ENCODE assay signal across 12 cellular contexts in genomic region chr3:99868438-99868723, GRCh38. TPM values are rescaled to one million over a fixed set of nuclear protein-coding genes. Genes with fewer than 3 reads are reported as not detected.
DNase-seq lines count a peak whose midpoint lies in the region; ATAC-seq and TF ChIP-seq lines count a peak whose summit lies in the region.
"Had no signal": no experiment of that assay in that cellular context is flagged by ENCODE, and none has a peak within 500 bp of the region (broad histone marks: within the 10 kb centered on the region; RNA-seq: fewer than 3 reads in every experiment).

No MANE protein-coding gene starts in this region.

- intact Hi-C loops in activated CD4-positive, alpha-beta T cell treated with anti-CD3 and anti-CD28 coated beads, Interleukin-2, amount 10 ng/mL, durations not matched to agents 24 days and 14 days (cut with micrococcal nuclease): loop anchor here (5.0 kb wide), 2 partner anchors 36 to 204 kb away; no protein-coding TSS in a partner anchor

- no peaks in the 10 kb centered on the region for H3K27me3 ChIP-seq in thoracic aorta (replicated peaks; ENCODE audit: insufficient read depth)

- peaks cover 10% of the 10 kb centered on the region for H3K36me3 ChIP-seq in thoracic aorta

- H3K9me3 ChIP-seq in thoracic aorta: no peaks in the 10 kb centered on the region

- H3K27ac ChIP-seq in thoracic aorta: peak overlapping the region; percentile 98 to 99

- H3K4me3 ChIP-seq in thoracic aorta: peak overlapping the region; percentile 96

- H3K4me3 Mint-ChIP-seq in activated CD4-positive, alpha-beta T cell treated with anti-CD3 and anti-CD28 coated beads, Interleukin-2, amount 10 ng/mL, durations not matched to agents 24 days and 14 days: peak overlapping the region; percentile 71
- H3K4me3 Mint-ChIP-seq: immature natural killer cell, nephron had no signal

- H3K4me1 Mint-ChIP-seq in activated CD4-positive, alpha-beta T cell treated with anti-CD3 and anti-CD28 coated beads, Interleukin-2, amount 10 ng/mL, durations not matched to agents 24 days and 14 days: peaks cover 72% of the 10 kb centered on the region

- peaks cover 21% of the 10 kb centered on the region for H3K36me3 Mint-ChIP-seq in activated CD4-positive, alpha-beta T cell treated with anti-CD3 and anti-CD28 coated beads, Interleukin-2, amount 10 ng/mL, durations not matched to agents 24 days and 14 days (ENCODE audit: low read depth)
- H3K36me3 Mint-ChIP-seq: immature natural killer cell had no signal

- TF ChIP-seq CTCF in thoracic aorta (IDR thresholded peaks at IDR 0.05): no peak

- peaks cover 45 to 79% of the 10 kb centered on the region in 2 donors for H3K4me1 ChIP-seq in thoracic aorta (ENCODE audit: control insufficient read depth in 1 of 2, low read depth in 2 of 2)

- peak overlapping the region; percentile 27 for H3K27ac Mint-ChIP-seq in activated CD4-positive, alpha-beta T cell treated with anti-CD3 and anti-CD28 coated beads, Interleukin-2, amount 10 ng/mL, durations not matched to agents 24 days and 14 days
- H3K27ac Mint-ChIP-seq: immature natural killer cell had no signal

- no peaks in the 10 kb centered on the region for H3K9me3 Mint-ChIP-seq in activated CD4-positive, alpha-beta T cell treated with anti-CD3 and anti-CD28 coated beads, Interleukin-2, amount 10 ng/mL, durations not matched to agents 24 days and 14 days
- H3K9me3 Mint-ChIP-seq: immature natural killer cell, nephron had no signal

- ATAC-seq in thoracic aorta (ENCODE audit: insufficient number of reproducible peaks, low FRiP score, low read depth): no peak
- ATAC-seq in GM18502 (IDR thresholded peaks at IDR 0.05; ENCODE audit: poor library complexity, unreplicated experiment): no peak

- no peak for DNase-seq in activated CD4-positive, alpha-beta T cell treated with anti-CD3 and anti-CD28 coated beads, Interleukin-2, amount 10 ng/mL, durations not matched to agents 24 days and 14 days
- no peak for DNase-seq in activated CD4-positive, alpha-beta T cell treated with anti-CD3 and anti-CD28 coated beads, Interleukin-2, amount 50 U/mL, for 1 hour
- DNase-seq in NCI-H524 treated with DMSO at 0.1 percent for 48 hours (lab: John Stamatoyannopoulos, UW) (peak; percentile 4), thoracic aorta (ENCODE audit: low spot score) (no peak), T1000 (lab: John Stamatoyannopoulos, UW) (no peak)
- DNase-seq in effector CD4-positive, alpha-beta T cell: peak; percentile 3
- DNase-seq in activated CD8-positive, alpha-beta memory T cell treated with anti-CD3 and anti-CD28 coated beads, Interleukin-2, amount 50 U/mL, for 48 hours: no peak
- DNase-seq: AML-193; immature natural killer cell; NK-92 treated with Interleukin-12 subunit alpha and Interleukin-12 subunit beta, amount 100 ng/mL, for 24 hours had no signal

- H3K27me3 Mint-ChIP-seq in activated CD4-positive, alpha-beta T cell treated with anti-CD3 and anti-CD28 coated beads, Interleukin-2, amount 10 ng/mL, durations not matched to agents 24 days and 14 days: peaks cover 2% of the 10 kb centered on the region

RNA-seq across cellular contexts. Expression of gene CMSS1, which starts 50.7 kb away (rescaled TPM):
- 117 and 126 TPM in 2 replicates for total RNA-seq in activated CD4-positive, alpha-beta T cell treated with anti-CD3 and anti-CD28 coated beads, Interleukin-2, amount 10 ng/mL, durations not matched to agents 24 days and 14 days
- 10 to 100 TPM; 18.1 to 22.7 TPM for total RNA-seq in thoracic aorta

Comparison
In these comparisons a context has a peak if more than half of its experiments do, and no peak if none do; other contexts are left out.
1. DNase-seq: peak in NCI-H524 treated with DMSO at 0.1 percent for 48 hours (single experiment) and effector CD4-positive, alpha-beta T cell (single experiment); none in activated CD4-positive, alpha-beta T cell treated with anti-CD3 and anti-CD28 coated beads, Interleukin-2, amount 10 ng/mL, durations not matched to agents 24 days and 14 days (single experiment), activated CD4-positive, alpha-beta T cell treated with anti-CD3 and anti-CD28 coated beads, Interleukin-2, amount 50 U/mL, for 1 hour (single experiment), thoracic aorta (single experiment), T1000 (single experiment) and activated CD8-positive, alpha-beta memory T cell treated with anti-CD3 and anti-CD28 coated beads, Interleukin-2, amount 50 U/mL, for 48 hours (single experiment).